ENCODE assay signal across 1 cellular context in genomic region chr6:150689900-150690590, GRCh38.
TF ChIP-seq lines count a peak whose summit lies in the region.

No MANE protein-coding gene starts in this region.

TF ChIP-seq in GM23338, 12 proteins besides CTCF, POLR2A, EP300 and RAD21 (continued from another document):
- TF ChIP-seq ZNF462 (CRISPR knock-in tag; IDR thresholded peaks at IDR 0.05): no peak
- TF ChIP-seq EZH2 (IDR thresholded peaks at IDR 0.05; ENCODE audit: low read depth, unreplicated experiment): no peak
